Comparison of ENCODE assay signal across 8 cellular contexts in genomic region chr2:219161097-219161496, GRCh38. TPM values are rescaled to one million over a fixed set of nuclear protein-coding genes. Genes with fewer than 3 reads are reported as not detected.
DNase-seq lines count a peak whose midpoint lies in the region; ATAC-seq and TF ChIP-seq lines count a peak whose summit lies in the region.

No MANE protein-coding gene starts in this region.

- H3K9me3 ChIP-seq in ES-I3 (ENCODE audit: control insufficient read depth, insufficient read depth, low read length) (no peaks in the 10 kb centered on the region), esophagus muscularis mucosa (no peaks in the 10 kb centered on the region), psoas muscle (no peaks in the 10 kb centered on the region)

- DNase-seq in RWPE1 (ENCODE audit: low spot score): no peak
- DNase-seq in esophagus muscularis mucosa (ENCODE audit: extremely low spot score): no peak
- DNase-seq in psoas muscle: no peak
- no peak for DNase-seq in HT-29 (ENCODE audit: low spot score)
- no peak for DNase-seq in ecto neural progenitor cell (ENCODE audit: low spot score)
- DNase-seq in stimulated activated CD8-positive, alpha-beta memory T cell treated with anti-CD3 and anti-CD28 coated beads, Interleukin-4, amount 100 ng/mL, for 48 hours: no peak

- H3K4me3 ChIP-seq in esophagus muscularis mucosa (peak overlapping the region; percentile 74 to 92 (median 82)), psoas muscle (peak overlapping the region; percentile 86)

- peak overlapping the region; percentile 87; the same call in 1 of the 2 replicates for H3K9ac ChIP-seq in ES-I3 (ENCODE audit: low read depth, low read length)

- H3K27me3 ChIP-seq in esophagus muscularis mucosa (no peaks in the 10 kb centered on the region), psoas muscle (ENCODE audit: insufficient read depth in 3 of 3, low read length in 2 of 3) (no peaks in the 10 kb centered on the region)

- intact Hi-C loops in esophagus muscularis mucosa (cut with DNase I): loop anchor here (5.0 kb wide), 1 partner anchor 46 kb away; the partner anchor contains the start of gene ZFAND2B
- intact Hi-C loops in psoas muscle (cut with DNase I): loop anchor here (5.0 to 10.0 kb wide), 3 partner anchors 136 to 374 kb away; partner anchors contain the start of gene DNPEP (in 1 of the 2)

- no peaks in the 10 kb centered on the region; the same call in 1 of the 2 replicates for H3K4me1 ChIP-seq in ES-I3 (ENCODE audit: insufficient read depth, low read length)
- H3K4me1 ChIP-seq in esophagus muscularis mucosa: peaks cover 9 to 15% (median 14%) of the 10 kb centered on the region in 4 donors
- H3K4me1 ChIP-seq in psoas muscle: peaks cover 5% of the 10 kb centered on the region

- ATAC-seq in psoas muscle (no peak), GM18519 (IDR thresholded peaks at IDR 0.05; ENCODE audit: low FRiP score, unreplicated experiment) (no peak)

- CTCF ChIA-PET in RWPE1 (lab: Yijun Ruan, JAX): no interaction called here

- H3K36me3 ChIP-seq in ES-I3 (ENCODE audit: insufficient read depth, low read length) (no peaks in the 10 kb centered on the region), esophagus muscularis mucosa (peaks cover 8 to 21% (median 16%) of the 10 kb centered on the region in 4 donors), psoas muscle (ENCODE audit: insufficient read depth in 1 of 2, low read depth in 1 of 2) (peaks cover 0 to 17% of the 10 kb centered on the region in 2 donors)

- peak overlapping the region; percentile 95 for H3K27ac ChIP-seq in RWPE1
- peak overlapping the region; percentile 93 to 97 (median 94) for H3K27ac ChIP-seq in esophagus muscularis mucosa (replicated peaks in 1 of 4)
- H3K27ac ChIP-seq in psoas muscle: peak overlapping the region; percentile 93

- TF ChIP-seq CTCF in RWPE1 (conservative IDR thresholded peaks at IDR 0.05; ENCODE audit: low read depth) (no peak), esophagus muscularis mucosa (IDR thresholded peaks at IDR 0.05) (no peak), psoas muscle (IDR thresholded peaks at IDR 0.05) (no peak)

- WGBS in esophagus muscularis mucosa: 78% methylated on average over 4 of the region's 4 CpGs
- WGBS in psoas muscle, 3 donors: 70 to 79% (median 74%) methylated on average over 4 of the region's 4 CpGs

- TF ChIP-seq POLR2A in esophagus muscularis mucosa (IDR thresholded peaks at IDR 0.05; ENCODE audit: low read depth): no peak

- POLR2A ChIA-PET in RWPE1 (lab: Yijun Ruan, JAX; ENCODE audit: low non-redundant PET): interaction anchor here (0.7 kb wide), 1 partner anchor 16 kb away, joined by 3 read pairs; the partner anchor contains the start of gene CNPPD1

- no peak for TF ChIP-seq EP300 in esophagus muscularis mucosa (IDR thresholded peaks at IDR 0.05)

RNA-seq across cellular contexts. Expression of gene NHEJ1, which starts 0.5 kb away (rescaled TPM):
- total RNA-seq in esophagus muscularis mucosa: 10 to 100 TPM; 15.1 to 24.4 (median 17.8) TPM
- 10 to 100 TPM; 11.5 to 18.5 (median 13.4) TPM for total RNA-seq in psoas muscle
- polyA plus RNA-seq in psoas muscle: 10 to 100 TPM; 10.7 to 20.5 (median 15.5) TPM
- 24.7 and 25.9 TPM in 2 replicates for total RNA-seq in HT-29 (2014; rRNA removed; shearing (Covaris generic))

RNA-seq across cellular contexts. Expression of gene SLC23A3, which starts 8.7 kb away (rescaled TPM):
- under 1 TPM; 0.23 to 0.58 (median 0.37) TPM for total RNA-seq in esophagus muscularis mucosa
- total RNA-seq in psoas muscle: under 1 TPM in 3 of 4 donors, not detected in 1; 0.12 to 0.86 (median 0.16) TPM
- under 1 TPM; 0.09 to 0.25 (median 0.10) TPM for polyA plus RNA-seq in psoas muscle
- 5.9 and 9.9 TPM in 2 replicates for total RNA-seq in HT-29 (2014; rRNA removed; shearing (Covaris generic))

RNA-seq across cellular contexts. Expression of gene CNPPD1, which starts 15.6 kb away (rescaled TPM):
- 10 to 100 TPM; 41.9 to 98.0 (median 61.9) TPM for total RNA-seq in esophagus muscularis mucosa
- total RNA-seq in psoas muscle: 10 to 100 TPM; 58.5 to 76.0 (median 70.0) TPM
- 10 to 100 TPM; 71.0 to 81.5 (median 72.7) TPM for polyA plus RNA-seq in psoas muscle
- total RNA-seq in HT-29 (2014; rRNA removed; shearing (Covaris generic)): 49.8 and 53.0 TPM in 2 replicates

RNA-seq across cellular contexts. Expression of gene RETREG2, which starts 17.0 kb away (rescaled TPM):
- total RNA-seq in esophagus muscularis mucosa (10 to 100 TPM; 44.0 to 69.3 (median 56.3) TPM), psoas muscle (10 to 100 TPM; 28.1 to 38.1 (median 37.1) TPM)
- 10 to 100 TPM; 36.5 to 71.4 (median 62.2) TPM for polyA plus RNA-seq in psoas muscle
- total RNA-seq in HT-29 (2014; rRNA removed; shearing (Covaris generic)): 78.5 and 83.9 TPM in 2 replicates

RNA-seq across cellular contexts. Expression of gene ZFAND2B, which starts 45.5 kb away (rescaled TPM):
- total RNA-seq in esophagus muscularis mucosa (10 to 100 TPM; 27.0 to 50.1 (median 36.9) TPM), psoas muscle (10 to 100 TPM; 19.0 to 26.6 (median 22.1) TPM)
- polyA plus RNA-seq in psoas muscle: 10 to 100 TPM; 22.4 to 46.2 (median 32.6) TPM
- 104 and 116 TPM in 2 replicates for total RNA-seq in HT-29 (2014; rRNA removed; shearing (Covaris generic))
